ENCODE assay signal across 1 cellular context in genomic region chr17:44220211-44221071, GRCh38.
TF ChIP-seq lines count a peak whose summit lies in the region.

No MANE protein-coding gene starts in this region.

TF ChIP-seq in K562, 482 proteins besides CTCF, POLR2A, EP300 and RAD21 (continued from another document and continues in another):
- TF ChIP-seq ZBTB40 (IDR thresholded peaks at IDR 0.05), result no peak; the same call in 1 of the 2 replicates
- TF ChIP-seq ZBTB40 (CRISPR knock-in tag; IDR thresholded peaks at IDR 0.05), result no peak
- TF ChIP-seq, protein P1, sequence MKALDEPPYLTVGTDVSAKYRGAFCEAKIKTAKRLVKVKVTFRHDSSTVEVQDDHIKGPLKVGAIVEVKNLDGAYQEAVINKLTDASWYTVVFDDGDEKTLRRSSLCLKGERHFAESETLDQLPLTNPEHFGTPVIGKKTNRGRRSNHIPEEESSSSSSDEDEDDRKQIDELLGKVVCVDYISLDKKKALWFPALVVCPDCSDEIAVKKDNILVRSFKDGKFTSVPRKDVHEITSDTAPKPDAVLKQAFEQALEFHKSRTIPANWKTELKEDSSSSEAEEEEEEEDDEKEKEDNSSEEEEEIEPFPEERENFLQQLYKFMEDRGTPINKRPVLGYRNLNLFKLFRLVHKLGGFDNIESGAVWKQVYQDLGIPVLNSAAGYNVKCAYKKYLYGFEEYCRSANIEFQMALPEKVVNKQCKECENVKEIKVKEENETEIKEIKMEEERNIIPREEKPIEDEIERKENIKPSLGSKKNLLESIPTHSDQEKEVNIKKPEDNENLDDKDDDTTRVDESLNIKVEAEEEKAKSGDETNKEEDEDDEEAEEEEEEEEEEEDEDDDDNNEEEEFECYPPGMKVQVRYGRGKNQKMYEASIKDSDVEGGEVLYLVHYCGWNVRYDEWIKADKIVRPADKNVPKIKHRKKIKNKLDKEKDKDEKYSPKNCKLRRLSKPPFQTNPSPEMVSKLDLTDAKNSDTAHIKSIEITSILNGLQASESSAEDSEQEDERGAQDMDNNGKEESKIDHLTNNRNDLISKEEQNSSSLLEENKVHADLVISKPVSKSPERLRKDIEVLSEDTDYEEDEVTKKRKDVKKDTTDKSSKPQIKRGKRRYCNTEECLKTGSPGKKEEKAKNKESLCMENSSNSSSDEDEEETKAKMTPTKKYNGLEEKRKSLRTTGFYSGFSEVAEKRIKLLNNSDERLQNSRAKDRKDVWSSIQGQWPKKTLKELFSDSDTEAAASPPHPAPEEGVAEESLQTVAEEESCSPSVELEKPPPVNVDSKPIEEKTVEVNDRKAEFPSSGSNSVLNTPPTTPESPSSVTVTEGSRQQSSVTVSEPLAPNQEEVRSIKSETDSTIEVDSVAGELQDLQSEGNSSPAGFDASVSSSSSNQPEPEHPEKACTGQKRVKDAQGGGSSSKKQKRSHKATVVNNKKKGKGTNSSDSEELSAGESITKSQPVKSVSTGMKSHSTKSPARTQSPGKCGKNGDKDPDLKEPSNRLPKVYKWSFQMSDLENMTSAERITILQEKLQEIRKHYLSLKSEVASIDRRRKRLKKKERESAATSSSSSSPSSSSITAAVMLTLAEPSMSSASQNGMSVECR (CRISPR knock-in tag; IDR thresholded peaks at IDR 0.05), result no peak
- TF ChIP-seq TCF7 (IDR thresholded peaks at IDR 0.05; ENCODE audit: borderline replicate concordance), result no peak
- TF ChIP-seq POLR2G (IDR thresholded peaks at IDR 0.05; ENCODE audit: low read depth, low read length), result peak; percentile 76
- TF ChIP-seq GABPB1 (CRISPR knock-in tag; IDR thresholded peaks at IDR 0.05), result peak; percentile 29; the same call in 1 of the 2 replicates
- TF ChIP-seq CCNT2 (IDR thresholded peaks at IDR 0.05; ENCODE audit: borderline replicate concordance, extremely low read depth, insufficient read length, low read depth, low read length), result no peak
- TF ChIP-seq, protein P2, sequence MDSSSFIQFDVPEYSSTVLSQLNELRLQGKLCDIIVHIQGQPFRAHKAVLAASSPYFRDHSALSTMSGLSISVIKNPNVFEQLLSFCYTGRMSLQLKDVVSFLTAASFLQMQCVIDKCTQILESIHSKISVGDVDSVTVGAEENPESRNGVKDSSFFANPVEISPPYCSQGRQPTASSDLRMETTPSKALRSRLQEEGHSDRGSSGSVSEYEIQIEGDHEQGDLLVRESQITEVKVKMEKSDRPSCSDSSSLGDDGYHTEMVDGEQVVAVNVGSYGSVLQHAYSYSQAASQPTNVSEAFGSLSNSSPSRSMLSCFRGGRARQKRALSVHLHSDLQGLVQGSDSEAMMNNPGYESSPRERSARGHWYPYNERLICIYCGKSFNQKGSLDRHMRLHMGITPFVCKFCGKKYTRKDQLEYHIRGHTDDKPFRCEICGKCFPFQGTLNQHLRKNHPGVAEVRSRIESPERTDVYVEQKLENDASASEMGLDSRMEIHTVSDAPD (CRISPR knock-in tag; IDR thresholded peaks at IDR 0.05), result no peak
- TF ChIP-seq, protein P3, sequence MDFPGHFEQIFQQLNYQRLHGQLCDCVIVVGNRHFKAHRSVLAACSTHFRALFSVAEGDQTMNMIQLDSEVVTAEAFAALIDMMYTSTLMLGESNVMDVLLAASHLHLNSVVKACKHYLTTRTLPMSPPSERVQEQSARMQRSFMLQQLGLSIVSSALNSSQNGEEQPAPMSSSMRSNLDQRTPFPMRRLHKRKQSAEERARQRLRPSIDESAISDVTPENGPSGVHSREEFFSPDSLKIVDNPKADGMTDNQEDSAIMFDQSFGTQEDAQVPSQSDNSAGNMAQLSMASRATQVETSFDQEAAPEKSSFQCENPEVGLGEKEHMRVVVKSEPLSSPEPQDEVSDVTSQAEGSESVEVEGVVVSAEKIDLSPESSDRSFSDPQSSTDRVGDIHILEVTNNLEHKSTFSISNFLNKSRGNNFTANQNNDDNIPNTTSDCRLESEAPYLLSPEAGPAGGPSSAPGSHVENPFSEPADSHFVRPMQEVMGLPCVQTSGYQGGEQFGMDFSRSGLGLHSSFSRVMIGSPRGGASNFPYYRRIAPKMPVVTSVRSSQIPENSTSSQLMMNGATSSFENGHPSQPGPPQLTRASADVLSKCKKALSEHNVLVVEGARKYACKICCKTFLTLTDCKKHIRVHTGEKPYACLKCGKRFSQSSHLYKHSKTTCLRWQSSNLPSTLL (IDR thresholded peaks at IDR 0.05), result no peak
- TF ChIP-seq, protein P4, sequence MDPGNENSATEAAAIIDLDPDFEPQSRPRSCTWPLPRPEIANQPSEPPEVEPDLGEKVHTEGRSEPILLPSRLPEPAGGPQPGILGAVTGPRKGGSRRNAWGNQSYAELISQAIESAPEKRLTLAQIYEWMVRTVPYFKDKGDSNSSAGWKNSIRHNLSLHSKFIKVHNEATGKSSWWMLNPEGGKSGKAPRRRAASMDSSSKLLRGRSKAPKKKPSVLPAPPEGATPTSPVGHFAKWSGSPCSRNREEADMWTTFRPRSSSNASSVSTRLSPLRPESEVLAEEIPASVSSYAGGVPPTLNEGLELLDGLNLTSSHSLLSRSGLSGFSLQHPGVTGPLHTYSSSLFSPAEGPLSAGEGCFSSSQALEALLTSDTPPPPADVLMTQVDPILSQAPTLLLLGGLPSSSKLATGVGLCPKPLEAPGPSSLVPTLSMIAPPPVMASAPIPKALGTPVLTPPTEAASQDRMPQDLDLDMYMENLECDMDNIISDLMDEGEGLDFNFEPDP (CRISPR knock-in tag; IDR thresholded peaks at IDR 0.05), result no peak
- peak; percentile 46 for TF ChIP-seq RBM22 (IDR thresholded peaks at IDR 0.05; ENCODE audit: low read depth, low read length, poor library complexity, severe bottlenecking)
- TF ChIP-seq CHD1 (IDR thresholded peaks at IDR 0.05; ENCODE audit: low read length), result peak; percentile 94
- TF ChIP-seq GTF2F1 (IDR thresholded peaks at IDR 0.05; ENCODE audit: low read depth, low read length), result no peak
- TF ChIP-seq, protein P5, sequence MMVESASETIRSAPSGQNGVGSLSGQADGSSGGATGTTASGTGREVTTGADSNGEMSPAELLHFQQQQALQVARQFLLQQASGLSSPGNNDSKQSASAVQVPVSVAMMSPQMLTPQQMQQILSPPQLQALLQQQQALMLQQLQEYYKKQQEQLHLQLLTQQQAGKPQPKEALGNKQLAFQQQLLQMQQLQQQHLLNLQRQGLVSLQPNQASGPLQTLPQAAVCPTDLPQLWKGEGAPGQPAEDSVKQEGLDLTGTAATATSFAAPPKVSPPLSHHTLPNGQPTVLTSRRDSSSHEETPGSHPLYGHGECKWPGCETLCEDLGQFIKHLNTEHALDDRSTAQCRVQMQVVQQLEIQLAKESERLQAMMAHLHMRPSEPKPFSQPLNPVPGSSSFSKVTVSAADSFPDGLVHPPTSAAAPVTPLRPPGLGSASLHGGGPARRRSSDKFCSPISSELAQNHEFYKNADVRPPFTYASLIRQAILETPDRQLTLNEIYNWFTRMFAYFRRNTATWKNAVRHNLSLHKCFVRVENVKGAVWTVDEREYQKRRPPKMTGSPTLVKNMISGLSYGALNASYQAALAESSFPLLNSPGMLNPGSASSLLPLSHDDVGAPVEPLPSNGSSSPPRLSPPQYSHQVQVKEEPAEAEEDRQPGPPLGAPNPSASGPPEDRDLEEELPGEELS (CRISPR knock-in tag; IDR thresholded peaks at IDR 0.05; ENCODE audit: borderline replicate concordance), result no peak
- no peak for TF ChIP-seq USF1 (CRISPR knock-in tag; IDR thresholded peaks at IDR 0.05)
- TF ChIP-seq POU5F1 (IDR thresholded peaks at IDR 0.05; ENCODE audit: borderline replicate concordance, low read depth, low read length, partially characterized antibody), result no peak
- TF ChIP-seq EP400 (IDR thresholded peaks at IDR 0.05), result peak; percentile 49; the same call in 1 of the 2 replicates
- 0 out of 2 replicates have a peak, but pooled peaks have one; percentile 50 for TF ChIP-seq NFRKB (IDR thresholded peaks at IDR 0.05; ENCODE audit: low read depth)
- peak; percentile 84 for TF ChIP-seq ZFX (CRISPR knock-in tag; IDR thresholded peaks at IDR 0.05)
- TF ChIP-seq, protein P6, sequence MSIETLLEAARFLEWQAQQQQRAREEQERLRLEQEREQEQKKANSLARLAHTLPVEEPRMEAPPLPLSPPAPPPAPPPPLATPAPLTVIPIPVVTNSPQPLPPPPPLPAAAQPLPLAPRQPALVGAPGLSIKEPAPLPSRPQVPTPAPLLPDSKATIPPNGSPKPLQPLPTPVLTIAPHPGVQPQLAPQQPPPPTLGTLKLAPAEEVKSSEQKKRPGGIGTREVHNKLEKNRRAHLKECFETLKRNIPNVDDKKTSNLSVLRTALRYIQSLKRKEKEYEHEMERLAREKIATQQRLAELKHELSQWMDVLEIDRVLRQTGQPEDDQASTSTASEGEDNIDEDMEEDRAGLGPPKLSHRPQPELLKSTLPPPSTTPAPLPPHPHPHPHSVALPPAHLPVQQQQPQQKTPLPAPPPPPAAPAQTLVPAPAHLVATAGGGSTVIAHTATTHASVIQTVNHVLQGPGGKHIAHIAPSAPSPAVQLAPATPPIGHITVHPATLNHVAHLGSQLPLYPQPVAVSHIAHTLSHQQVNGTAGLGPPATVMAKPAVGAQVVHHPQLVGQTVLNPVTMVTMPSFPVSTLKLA (conservative IDR thresholded peaks at IDR 0.05), result no peak
- TF ChIP-seq BDP1 (IDR thresholded peaks at IDR 0.05; ENCODE audit: insufficient read depth, insufficient read length), result no peak
- no peak for TF ChIP-seq NFIX (CRISPR knock-in tag; IDR thresholded peaks at IDR 0.05; ENCODE audit: low read depth)
